ENCODE assay signal across 8 cellular contexts in the genomic region with DNA sequence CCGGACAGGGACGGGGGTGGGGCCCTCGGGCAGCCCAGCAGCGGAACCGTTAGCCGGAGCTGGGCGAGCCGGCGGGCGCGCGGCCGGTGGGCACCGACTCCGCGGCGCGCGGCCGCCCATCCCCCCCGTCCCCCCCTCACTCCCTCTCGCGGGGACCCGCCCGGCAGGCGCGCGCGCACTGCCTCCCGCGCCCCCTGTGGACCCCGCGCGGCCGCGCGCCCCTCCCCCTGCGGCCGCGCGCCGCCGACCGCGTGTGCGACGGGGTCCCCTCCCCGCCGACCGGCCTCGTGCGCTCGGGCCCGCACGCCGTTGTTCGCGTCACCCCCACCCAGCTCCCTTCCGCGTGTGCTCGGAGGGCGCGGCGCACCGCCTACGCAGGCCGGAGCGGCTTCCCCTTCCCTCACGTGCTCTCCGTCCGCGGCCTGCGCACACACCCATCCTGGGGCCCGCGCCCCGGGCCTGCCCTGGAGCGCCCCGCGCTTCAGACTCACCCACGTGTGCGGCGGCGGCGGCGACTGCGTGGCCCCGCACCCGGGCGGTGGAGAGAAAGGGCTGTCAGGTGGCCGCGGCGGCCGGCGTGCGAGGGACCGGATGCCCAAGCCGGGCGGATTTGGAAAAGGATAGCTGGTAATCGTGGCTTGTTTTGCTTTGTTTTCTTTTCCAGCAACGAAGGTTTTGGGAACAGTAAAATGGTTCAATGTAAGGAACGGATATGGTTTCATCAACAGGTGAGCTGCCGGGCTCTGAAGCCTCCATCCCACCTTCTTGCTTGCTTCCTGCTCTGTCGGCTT. TPM values are rescaled to one million over a fixed set of nuclear protein-coding genes. Genes with fewer than 3 reads are reported as not detected.
DNase-seq lines count a peak whose midpoint lies in the region; ATAC-seq and TF ChIP-seq lines count a peak whose summit lies in the region.

No MANE protein-coding gene starts in this region.

- WGBS in suprapubic skin = under 1% methylated on average over 5 of the region's 103 CpGs

- H3K4me3 ChIP-seq in suprapubic skin = peak overlapping the region; percentile 97

- TF ChIP-seq EP300 in suprapubic skin (IDR thresholded peaks at IDR 0.05) = no peak

- peaks cover 56% of the 10 kb centered on the region for H3K4me1 Mint-ChIP-seq in CD14-positive monocyte

- DNase-seq in CD14-positive monocyte (ENCODE audit: low spot score) (peak; percentile 86), SIG-M5 treated with dmso at 0.1 percent for 504 hours (lab: John Stamatoyannopoulos, UW; ENCODE audit: unreplicated experiment) (peak; percentile 53), germinal center (ENCODE audit: low spot score) (peak; percentile 79), nucleus accumbens (lab: John Stamatoyannopoulos, UW) (peak in 39 of 56 donors; percentile 4 to 81 (median 48)), suprapubic skin (ENCODE audit: low spot score in 2 of 2) (peak; percentile 77 to 87)
- DNase-seq in activated naive CD4-positive, alpha-beta T cell (lab: John Stamatoyannopoulos, UW) = peak; percentile 30 to 62 (median 32)

- H3K27ac ChIP-seq in suprapubic skin = peak overlapping the region; percentile 98

- peak; percentile 52 for ATAC-seq in GM19397 (IDR thresholded peaks at IDR 0.05; ENCODE audit: unreplicated experiment)
- ATAC-seq in HG03565 (IDR thresholded peaks at IDR 0.05; ENCODE audit: unreplicated experiment) = peak; percentile 34

- peak overlapping the region; percentile 73 to 93 (median 86) for H3K27ac Mint-ChIP-seq in CD14-positive monocyte

- intact Hi-C loops in CD14-positive monocyte (cut with micrococcal nuclease) = loop anchor here (2.0 to 10.0 kb wide), 5 partner anchors 22 to 348 kb away; partner anchors contain the start of genes C1orf50 (in 1 of the 2), FOXJ3 (in 1 of the 2), P3H1 (in 1 of the 2) and PPCS (in 1 of the 2)

- H3K36me3 Mint-ChIP-seq in CD14-positive monocyte = peaks cover 33 to 36% of the 10 kb centered on the region in 2 donors

- peaks cover 53% of the 10 kb centered on the region for H3K4me1 ChIP-seq in suprapubic skin

- no peaks in the 10 kb centered on the region for H3K9me3 ChIP-seq in suprapubic skin

- TF ChIP-seq POLR2A in suprapubic skin (IDR thresholded peaks at IDR 0.05) = no peak

- no peaks in the 10 kb centered on the region for H3K27me3 ChIP-seq in suprapubic skin

- no peaks in the 10 kb centered on the region for H3K27me3 Mint-ChIP-seq in CD14-positive monocyte (ENCODE audit: low read depth in 3 of 3)

- no peaks in the 10 kb centered on the region for H3K36me3 ChIP-seq in suprapubic skin

- TF ChIP-seq CTCF in CD14-positive monocyte (IDR thresholded peaks at IDR 0.05) (no peak), suprapubic skin (IDR thresholded peaks at IDR 0.05) (no peak)

- H3K9me3 Mint-ChIP-seq in CD14-positive monocyte = no peaks in the 10 kb centered on the region

- peak overlapping the region; percentile 80 to 90 for H3K4me3 Mint-ChIP-seq in CD14-positive monocyte

RNA-seq across cellular contexts. Expression of gene YBX1, which starts 0.7 kb away (rescaled TPM):
- polyA plus RNA-seq in CD14-positive monocyte = 10 to 100 TPM; 65.7 to 70.2 TPM
- 100 to 1,000 TPM; 327 to 396 (median 357) TPM for total RNA-seq in suprapubic skin

RNA-seq across cellular contexts. Expression of gene PPIH, which starts 24.7 kb away (rescaled TPM):
- 10 to 100 TPM; 28.8 to 31.0 TPM for polyA plus RNA-seq in CD14-positive monocyte
- total RNA-seq in suprapubic skin = 10 to 100 TPM; 28.6 to 34.4 (median 29.9) TPM

RNA-seq across cellular contexts. Expression of gene CLDN19, which starts 57.1 kb away (rescaled TPM):
- polyA plus RNA-seq in CD14-positive monocyte = not detected
- total RNA-seq in suprapubic skin = under 1 TPM in 3 of 4 donors, not detected in 1; 0.38 to 0.98 (median 0.44) TPM

Comparison
In these comparisons a context has a peak if more than half of its experiments do, and no peak if none do; other contexts are left out.
1. Peak in every context shown above with its lines: DNase-seq, ATAC-seq, H3K4me3 ChIP-seq and H3K27ac ChIP-seq.
2. DNase-seq: peak in every context shown above with its lines; median percentile 86 in CD14-positive monocyte; 82 in suprapubic skin; 79 in germinal center; 53 in SIG-M5 treated with dmso at 0.1 percent for 504 hours; 48 in nucleus accumbens; 32 in activated naive CD4-positive, alpha-beta T cell.